8 cellular contexts compared by ENCODE assay signal in the genomic region with DNA sequence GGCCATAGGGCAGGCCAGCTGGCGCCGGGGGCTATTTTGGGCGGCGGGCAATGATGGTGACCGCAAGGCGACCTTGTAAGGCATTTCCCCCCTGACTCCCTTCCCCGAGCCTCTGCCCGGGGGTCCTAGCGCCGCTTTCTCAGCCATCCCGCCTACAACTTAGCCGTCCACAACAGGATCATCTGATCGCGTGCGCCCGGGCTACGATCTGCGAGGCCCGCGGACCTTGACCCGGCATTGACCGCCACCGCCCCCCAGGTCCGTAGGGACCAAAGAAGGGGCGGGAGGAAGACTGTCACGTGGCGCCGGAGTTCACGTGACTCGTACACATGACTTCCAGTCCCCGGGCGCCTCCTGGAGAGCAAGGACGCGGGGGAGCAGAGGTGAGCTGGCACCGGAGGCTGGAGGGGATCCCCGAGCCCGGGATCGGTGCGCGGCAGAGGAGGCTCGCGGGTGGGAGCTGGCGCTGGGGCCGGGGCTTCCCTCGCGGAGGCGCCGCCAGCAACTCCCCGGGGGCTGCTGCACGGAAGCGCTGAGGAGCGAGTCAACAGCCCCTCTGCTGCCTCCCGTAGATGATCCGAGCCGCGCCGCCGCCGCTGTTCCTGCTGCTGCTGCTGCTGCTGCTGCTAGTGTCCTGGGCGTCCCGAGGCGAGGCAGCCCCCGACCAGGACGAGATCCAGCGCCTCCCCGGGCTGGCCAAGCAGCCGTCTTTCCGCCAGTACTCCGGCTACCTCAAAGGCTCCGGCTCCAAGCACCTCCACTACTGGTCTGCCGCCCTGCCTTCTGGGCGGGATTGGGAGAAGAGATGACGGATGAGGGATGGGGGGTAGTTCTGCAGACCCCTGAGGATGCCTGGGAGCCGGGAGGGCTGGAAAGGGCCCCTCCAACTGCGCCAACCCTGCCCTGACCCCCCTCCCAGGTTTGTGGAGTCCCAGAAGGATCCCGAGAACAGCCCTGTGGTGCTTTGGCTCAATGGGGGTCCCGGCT. TPM values are rescaled to one million over a fixed set of nuclear protein-coding genes. Genes with fewer than 3 reads are reported as not detected.
DNase-seq lines count a peak whose midpoint lies in the region; ATAC-seq and TF ChIP-seq lines count a peak whose summit lies in the region.

A gene (plus strand): TSS at position 339 of the 987 bp plus-strand sequence. CDS start 234 bp downstream, at position 573.
A gene with protein sequence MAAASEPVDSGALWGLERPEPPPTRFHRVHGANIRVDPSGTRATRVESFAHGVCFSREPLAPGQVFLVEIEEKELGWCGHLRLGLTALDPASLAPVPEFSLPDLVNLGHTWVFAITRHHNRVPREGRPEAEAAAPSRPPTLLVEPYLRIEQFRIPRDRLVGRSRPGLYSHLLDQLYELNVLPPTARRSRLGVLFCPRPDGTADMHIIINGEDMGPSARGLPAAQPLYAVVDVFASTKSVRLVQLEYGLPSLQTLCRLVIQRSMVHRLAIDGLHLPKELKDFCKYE (minus strand): TSS at position 212 of the 987 bp plus-strand sequence. CDS start 217 bp downstream, outside the sequence.

- H3K27me3 Mint-ChIP-seq in chondrocyte (ENCODE audit: low read depth): no peaks in the 10 kb centered on the region

- DNase-seq in ACHN: peak; percentile 86
- DNase-seq in NCI-H226: peak; percentile 80
- peak; percentile 77 to 78 for DNase-seq in activated CD4-positive, alpha-beta T cell treated with anti-CD3 and anti-CD28 coated beads for 24 hours (ENCODE audit: low read depth in 2 of 2)
- DNase-seq in chondrocyte (ENCODE audit: low spot score): peak; percentile 96
- peak; percentile 60 for DNase-seq in kidney glomerular epithelial cell (lab: John Stamatoyannopoulos, UW)
- DNase-seq in stimulated activated CD4-positive, alpha-beta T cell treated with anti-CD3 and anti-CD28 coated beads, Interleukin-15, amount 100 ng/mL, for 48 hours (ENCODE audit: low read depth in 2 of 2): peak; percentile 77 to 83

- H3K4me3 Mint-ChIP-seq in chondrocyte (ENCODE audit: unreplicated experiment): peak within 1 kb of the TSS; percentile 91

- H3K27ac Mint-ChIP-seq in chondrocyte (ENCODE audit: unreplicated experiment): peak within 1 kb of the TSS; percentile 94

- H3K4me1 Mint-ChIP-seq in chondrocyte (ENCODE audit: low read depth): peaks cover 20% of the 10 kb centered on the region

- TF ChIP-seq CTCF in chondrocyte (IDR thresholded peaks at IDR 0.05): peak; percentile 25

- in situ Hi-C loops in ACHN (cut with HindIII; ENCODE audit: low pct_ligation_motif_present, low pct_unique_long_range_greater_than_20kb, low sequenced_read_pairs): no loop called here

- H3K9me3 Mint-ChIP-seq in chondrocyte (ENCODE audit: low read depth): no peaks in the 10 kb centered on the region

- peak; percentile 78 for ATAC-seq in GM18867 (IDR thresholded peaks at IDR 0.05; ENCODE audit: unreplicated experiment)
- ATAC-seq in HG03103 (IDR thresholded peaks at IDR 0.05; ENCODE audit: low read depth, unreplicated experiment): peak; percentile 72

- peaks cover 3% of the 10 kb centered on the region for H3K36me3 Mint-ChIP-seq in chondrocyte (ENCODE audit: low read depth)

RNA-seq across cellular contexts. Expression of the first gene that starts in this region (rescaled TPM):
- 172 to 199 TPM (median 175 TPM) in 3 replicates for total RNA-seq in chondrocyte

RNA-seq across cellular contexts. Expression of the second gene that starts in this region (rescaled TPM):
- total RNA-seq in chondrocyte: 1.8 to 3.0 TPM (median 2.7 TPM) in 3 replicates

Comparison
In these comparisons a context has a peak if more than half of its experiments do, and no peak if none do; other contexts are left out.
1. Peak in every context shown above with its lines: DNase-seq and ATAC-seq.